In the genomic region with DNA sequence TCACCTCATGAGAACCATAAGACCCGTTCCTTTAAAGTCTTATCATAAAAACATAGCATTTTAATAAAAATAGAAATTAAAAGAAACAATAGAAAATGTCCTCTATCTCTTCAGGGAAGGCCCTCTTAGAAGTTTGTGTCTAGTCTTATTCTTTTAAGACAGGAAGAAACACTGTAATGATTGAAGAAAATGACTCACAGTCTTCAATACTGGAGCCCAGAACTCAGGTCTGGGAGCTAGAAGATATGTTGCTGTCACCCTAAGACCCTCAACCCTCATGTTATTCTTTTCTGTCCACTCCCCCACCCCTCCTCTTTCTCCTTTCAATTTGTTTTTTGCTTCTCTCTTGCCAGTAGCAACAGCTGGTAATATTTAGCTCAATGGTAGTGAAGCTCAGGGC, we compare ENCODE assay signal across 18 cellular contexts. TPM values are rescaled to one million over a fixed set of nuclear protein-coding genes. Genes with fewer than 3 reads are reported as not detected.
DNase-seq lines count a peak whose midpoint lies in the region; ATAC-seq and TF ChIP-seq lines count a peak whose summit lies in the region.
"Had no signal": no experiment of that assay in that cellular context is flagged by ENCODE, and none has a peak within 500 bp of the region (broad histone marks: within the 10 kb centered on the region; RNA-seq: fewer than 3 reads in every experiment).

No MANE protein-coding gene starts in this region.

- CTCF ChIA-PET in MCF 10A (lab: Yijun Ruan, JAX) = interaction anchor here (0.6 to 2.0 kb wide), 10 partner anchors 8 to 940 kb away, joined by 3 to 8 read pairs (median 4); partner anchors contain the start of gene DUSP10

- H3K9me3 ChIP-seq in breast epithelium (no peaks in the 10 kb centered on the region), stomach smooth muscle (ENCODE audit: control insufficient read depth in 2 of 2, low read length in 2 of 2) (no peaks in the 10 kb centered on the region), upper lobe of left lung (no peaks in the 10 kb centered on the region)
- H3K9me3 ChIP-seq: neutrophil, right lobe of liver, thoracic aorta had no signal

- H3K4me1 Mint-ChIP-seq in MCF 10A (ENCODE audit: insufficient read depth, unreplicated experiment) = peaks cover 69% of the 10 kb centered on the region
- H3K4me1 Mint-ChIP-seq in activated naive CD8-positive, alpha-beta T cell treated with anti-CD3 and anti-CD28 coated beads, Interleukin-2, amount 10 ng/mL, durations not matched to agents 7 days and 5 days = peaks cover 72% of the 10 kb centered on the region

- ATAC-seq in activated naive CD8-positive, alpha-beta T cell treated with anti-CD3 and anti-CD28 coated beads, Interleukin-2, amount 10 ng/mL, durations not matched to agents 7 days and 5 days (ENCODE audit: low read depth) = no peak
- ATAC-seq in GM21576 (IDR thresholded peaks at IDR 0.05; ENCODE audit: unreplicated experiment) (no peak), upper lobe of left lung (ENCODE audit: low FRiP score in 2 of 2) (no peak), GM19397 (IDR thresholded peaks at IDR 0.05; ENCODE audit: unreplicated experiment) (no peak)
- ATAC-seq: right lobe of liver had no signal

- H3K4me1 ChIP-seq in breast epithelium = no peaks in the 10 kb centered on the region
- H3K4me1 ChIP-seq in stomach smooth muscle (ENCODE audit: control insufficient read depth, insufficient read depth, low read length) = peaks cover 22% of the 10 kb centered on the region
- H3K4me1 ChIP-seq in upper lobe of left lung = peaks cover 3 to 27% (median 13%) of the 10 kb centered on the region in 4 donors

- H3K36me3 ChIP-seq in breast epithelium = no peaks in the 10 kb centered on the region
- peaks cover 0 to 4% of the 10 kb centered on the region in 2 donors for H3K36me3 ChIP-seq in stomach smooth muscle (ENCODE audit: control insufficient read depth in 2 of 2, insufficient read depth in 2 of 2, low read length in 2 of 2)
- H3K36me3 ChIP-seq in upper lobe of left lung = no peaks in the 10 kb centered on the region
- H3K36me3 ChIP-seq: neutrophil, right lobe of liver, thoracic aorta had no signal

- TF ChIP-seq POLR2A in breast epithelium (IDR thresholded peaks at IDR 0.05) (no peak), upper lobe of left lung (IDR thresholded peaks at IDR 0.05) (no peak)

- WGBS in upper lobe of left lung, 2 donors = 57 to 76% methylated on average over 1 of the region's 1 CpG

- peak overlapping the region; percentile 82 for H3K27ac Mint-ChIP-seq in MCF 10A (ENCODE audit: low read depth, unreplicated experiment)
- H3K27ac Mint-ChIP-seq in activated naive CD8-positive, alpha-beta T cell treated with anti-CD3 and anti-CD28 coated beads, Interleukin-2, amount 10 ng/mL, durations not matched to agents 7 days and 5 days = peak overlapping the region; percentile 60

- H3K4me3 Mint-ChIP-seq in MCF 10A (ENCODE audit: unreplicated experiment) = no peak overlapping the region
- H3K4me3 Mint-ChIP-seq in activated naive CD8-positive, alpha-beta T cell treated with anti-CD3 and anti-CD28 coated beads, Interleukin-2, amount 10 ng/mL, durations not matched to agents 7 days and 5 days = peak overlapping the region; percentile 9

- H3K9ac ChIP-seq in stomach smooth muscle (ENCODE audit: low read length in 2 of 2) = peak overlapping the region in 1 of 2 donors; percentile 22

- H3K36me3 Mint-ChIP-seq in MCF 10A (ENCODE audit: insufficient read depth, unreplicated experiment) = no peaks in the 10 kb centered on the region
- H3K36me3 Mint-ChIP-seq in activated naive CD8-positive, alpha-beta T cell treated with anti-CD3 and anti-CD28 coated beads, Interleukin-2, amount 10 ng/mL, durations not matched to agents 7 days and 5 days = peaks cover 61% of the 10 kb centered on the region

- no peak for TF ChIP-seq CTCF in MCF 10A (IDR thresholded peaks at IDR 0.05; ENCODE audit: unreplicated experiment)
- TF ChIP-seq CTCF in breast epithelium (IDR thresholded peaks at IDR 0.05) = no peak
- TF ChIP-seq CTCF in upper lobe of left lung (IDR thresholded peaks at IDR 0.05) = no peak

- no peaks in the 10 kb centered on the region for H3K9me3 Mint-ChIP-seq in MCF 10A (ENCODE audit: unreplicated experiment)
- peaks cover 7% of the 10 kb centered on the region for H3K9me3 Mint-ChIP-seq in activated naive CD8-positive, alpha-beta T cell treated with anti-CD3 and anti-CD28 coated beads, Interleukin-2, amount 10 ng/mL, durations not matched to agents 7 days and 5 days

- POLR2A ChIA-PET in MCF 10A (lab: Yijun Ruan, JAX) = interaction anchor here (1.2 to 6.7 kb wide), 3 partner anchors 13 to 108 kb away, joined by 4 to 133 read pairs (median 5); partner anchors contain the start of gene DUSP10
- POLR2A ChIA-PET in activated naive CD8-positive, alpha-beta T cell treated with anti-CD3 and anti-CD28 coated beads, Interleukin-2, amount 10 ng/mL, durations not matched to agents 7 days and 5 days (lab: Charles Lee) = interaction anchor here (0.6 to 1.7 kb wide), 3 partner anchors 11 to 71 kb away, joined by 3 to 14 read pairs (median 7); partner anchors contain the start of gene DUSP10

- H3K27ac ChIP-seq in breast epithelium (no peak overlapping the region), stomach smooth muscle (ENCODE audit: low read length) (peak overlapping the region; percentile 19), upper lobe of left lung (no peak overlapping the region)
- H3K27ac ChIP-seq: neutrophil, thoracic aorta had no signal

- intact Hi-C loops in MCF 10A (cut with micrococcal nuclease) = loop anchor here (5.0 kb wide), 1 partner anchor 252 kb away; no protein-coding TSS in a partner anchor
- intact Hi-C loops in breast epithelium (cut with DNase I; ENCODE audit: low total_unique reads) = no loop called here

- H3K27me3 Mint-ChIP-seq in MCF 10A (ENCODE audit: insufficient read depth, unreplicated experiment) = no peaks in the 10 kb centered on the region
- H3K27me3 Mint-ChIP-seq in activated naive CD8-positive, alpha-beta T cell treated with anti-CD3 and anti-CD28 coated beads, Interleukin-2, amount 10 ng/mL, durations not matched to agents 7 days and 5 days = no peaks in the 10 kb centered on the region

- no peak overlapping the region for H3K4me3 ChIP-seq in breast epithelium
- H3K4me3 ChIP-seq in stomach smooth muscle (ENCODE audit: low read length in 2 of 2) = no peak overlapping the region
- no peak overlapping the region for H3K4me3 ChIP-seq in upper lobe of left lung
- H3K4me3 ChIP-seq: right lobe of liver, thoracic aorta had no signal

- TF ChIP-seq EP300 in upper lobe of left lung (IDR thresholded peaks at IDR 0.05) = no peak

- DNase-seq in MCF 10A (ENCODE audit: unreplicated experiment) (no peak), breast epithelium (ENCODE audit: low spot score in 2 of 2) (no peak), left kidney (ENCODE audit: low read depth, low spot score) (peak; percentile 42), upper lobe of left lung (no peak)
- DNase-seq in activated naive CD8-positive, alpha-beta T cell treated with anti-CD3 and anti-CD28 coated beads, Interleukin-2, amount 10 ng/mL, durations not matched to agents 7 days and 5 days = no peak
- DNase-seq: activated CD4-positive, alpha-beta T cell treated with anti-CD3 and anti-CD28 coated beads for 1 hour; activated T-cell treated with anti-CD3 and anti-CD28 coated beads, Interleukin-2, amount 50 U/mL, for 1 hour; aorta; NCI-H1930; NCI-H446 treated with DMSO at 0.1 percent for 48 hours; right lobe of liver; SHP77 treated with DMSO at 0.1 percent for 48 hours; stimulated activated CD4-positive, alpha-beta T cell treated with anti-CD3 and anti-CD28 coated beads, Interleukin-4, amount 100 ng/mL, for 24 hours had no signal

- no peaks in the 10 kb centered on the region for H3K27me3 ChIP-seq in breast epithelium
- H3K27me3 ChIP-seq in stomach smooth muscle (ENCODE audit: control insufficient read depth in 1 of 2, insufficient read depth in 2 of 2, low read length in 2 of 2) = no peaks in the 10 kb centered on the region
- H3K27me3 ChIP-seq in upper lobe of left lung = no peaks in the 10 kb centered on the region
- H3K27me3 ChIP-seq: neutrophil, right lobe of liver had no signal

- BruUV-seq in MCF 10A (replicated peaks; lab: Mats Ljungman, UMichigan) = no TSS peak

RNA-seq across cellular contexts. Expression of gene DUSP10, which starts 12.1 kb away (rescaled TPM):
- total RNA-seq in MCF 10A (2022) = 15.9 and 22.0 TPM in 2 replicates
- total RNA-seq in breast epithelium = 10 to 100 TPM; 15.5 to 33.2 (median 28.2) TPM
- total RNA-seq in activated naive CD8-positive, alpha-beta T cell treated with anti-CD3 and anti-CD28 coated beads, Interleukin-2, amount 10 ng/mL, durations not matched to agents 7 days and 5 days = 10 to 100 TPM; 14.8 to 15.7 TPM
- 10 to 100 TPM in 5 of 6 donors, 1 to 10 TPM in 1; 7.7 to 13.7 (median 11.9) TPM for total RNA-seq in upper lobe of left lung
